In the genomic region with DNA sequence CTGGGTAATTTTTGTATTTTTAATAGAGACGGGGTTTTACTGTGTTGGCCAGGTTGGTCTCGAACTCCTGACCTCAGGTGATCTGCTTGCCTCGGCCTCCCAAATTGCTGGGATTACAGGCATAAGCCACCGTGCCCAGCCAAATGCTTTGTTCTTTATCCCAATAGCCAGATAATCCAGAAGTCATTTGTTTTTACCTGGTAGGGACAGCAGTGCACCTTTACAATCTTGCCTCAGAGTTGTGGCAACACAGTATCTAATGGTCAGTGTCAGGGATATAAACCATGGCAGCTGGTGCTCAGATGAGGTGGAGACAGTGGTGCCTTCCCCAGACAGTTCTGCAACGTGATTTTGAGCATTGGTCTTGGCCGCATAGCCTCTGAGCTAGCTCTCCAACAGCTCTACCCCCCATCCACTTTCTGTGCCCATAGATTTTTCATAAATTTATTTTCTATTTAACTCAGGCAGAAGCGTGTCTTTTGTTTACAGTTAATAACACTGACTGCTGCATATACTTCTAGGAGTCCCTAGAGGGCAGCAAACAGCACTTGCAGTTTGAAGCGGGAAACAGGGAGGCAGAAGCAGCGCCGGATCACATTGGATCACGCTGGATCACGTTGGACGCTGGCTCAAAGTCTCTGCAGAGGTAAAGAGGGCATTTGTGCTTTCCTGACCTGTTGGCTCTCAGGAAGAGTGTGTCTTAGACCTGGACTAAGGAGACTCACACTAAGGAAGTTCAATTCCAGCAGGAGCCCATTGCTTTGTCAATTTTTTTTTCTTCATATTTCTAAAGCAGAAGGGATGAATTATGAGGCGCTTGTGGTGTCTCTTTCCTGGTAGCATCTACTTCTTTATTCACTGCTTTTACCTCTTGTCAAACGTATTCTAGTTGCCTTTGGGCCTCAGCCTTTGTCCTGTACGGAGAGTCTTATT, we compare ENCODE assay signal across 1 cellular context.
TF ChIP-seq lines count a peak whose summit lies in the region.

No MANE protein-coding gene starts in this region.

TF ChIP-seq in K562, 482 proteins besides CTCF, POLR2A, EP300 and RAD21 (continued from another document and continues in another):
- TF ChIP-seq, protein P1, sequence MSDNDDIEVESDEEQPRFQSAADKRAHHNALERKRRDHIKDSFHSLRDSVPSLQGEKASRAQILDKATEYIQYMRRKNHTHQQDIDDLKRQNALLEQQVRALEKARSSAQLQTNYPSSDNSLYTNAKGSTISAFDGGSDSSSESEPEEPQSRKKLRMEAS (CRISPR knock-in tag; IDR thresholded peaks at IDR 0.05), result peak; percentile 70
- TF ChIP-seq XRCC3 (IDR thresholded peaks at IDR 0.05) (no peak), MXI1 (IDR thresholded peaks at IDR 0.05; ENCODE audit: low read depth, low read length) (no peak), FOXK2 (conservative IDR thresholded peaks at IDR 0.05 in 1 of 2, IDR thresholded peaks at IDR 0.05 in 1 of 2; ENCODE audit: low read depth in 2 of 2) (0 out of 4 replicates have a peak, but pooled peaks of 1 of the 2 experiments have one; percentile 25), ZNF174 (CRISPR knock-in tag; IDR thresholded peaks at IDR 0.05) (no peak), FIP1L1 (IDR thresholded peaks at IDR 0.05; ENCODE audit: low read depth, low read length, poor library complexity, severe bottlenecking) (no peak), ZBTB1 (CRISPR knock-in tag; IDR thresholded peaks at IDR 0.05; ENCODE audit: borderline replicate concordance, low read depth) (no peak), KDM5B (IDR thresholded peaks at IDR 0.05; ENCODE audit: insufficient replicate concordance, low read depth, low read length) (no peak), HDAC6 (IDR thresholded peaks at IDR 0.05; ENCODE audit: low read depth, low read length) (no peak), COPS2 (conservative IDR thresholded peaks at IDR 0.05) (no peak), MTA1 (IDR thresholded peaks at IDR 0.05; ENCODE audit: borderline replicate concordance) (no peak), ZNF57 (CRISPR knock-in tag; IDR thresholded peaks at IDR 0.05) (no peak), NFIC (IDR thresholded peaks at IDR 0.05) (no peak), STAG1 (CRISPR knock-in tag; IDR thresholded peaks at IDR 0.05; ENCODE audit: borderline replicate concordance) (peak; percentile 38; the same call in 1 of the 2 replicates), TAF1 (IDR thresholded peaks at IDR 0.05; ENCODE audit: control insufficient read depth, extremely low read depth, insufficient read depth, low read length, severe bottlenecking) (no peak), CHD2 (IDR thresholded peaks at IDR 0.05; ENCODE audit: low read depth, low read length) (peak; percentile 62), NFXL1 (CRISPR knock-in tag; IDR thresholded peaks at IDR 0.05) (no peak), RB1 (IDR thresholded peaks at IDR 0.05; ENCODE audit: low read depth) (peak; percentile 77; the same call in 1 of the 2 replicates), MAFK (IDR thresholded peaks at IDR 0.05; ENCODE audit: low read length) (no peak), SMC3 (conservative IDR thresholded peaks at IDR 0.05; ENCODE audit: insufficient read depth, low read depth, low read length) (0 out of 2 replicates have a peak, but pooled peaks have one; percentile 37), MYBL2 (IDR thresholded peaks at IDR 0.05; ENCODE audit: low read depth) (no peak), MYBL2 (CRISPR knock-in tag; IDR thresholded peaks at IDR 0.05; ENCODE audit: borderline replicate concordance) (no peak), ZNF408 (CRISPR knock-in tag; IDR thresholded peaks at IDR 0.05; ENCODE audit: low read depth) (no peak), BRD9 (IDR thresholded peaks at IDR 0.05; ENCODE audit: low read depth, partially characterized antibody) (peak; percentile 90), RBM22 (IDR thresholded peaks at IDR 0.05; ENCODE audit: low read depth, low read length, poor library complexity, severe bottlenecking) (no peak), NR2C2 (CRISPR knock-in tag; IDR thresholded peaks at IDR 0.05) (no peak), NR2C2 (tag; IDR thresholded peaks at IDR 0.05) (no peak), PTRF (tag; IDR thresholded peaks at IDR 0.05) (no peak), OTX1 (CRISPR knock-in tag; IDR thresholded peaks at IDR 0.05) (no peak), NRF1 (conservative IDR thresholded peaks at IDR 0.05 in 1 of 2, IDR thresholded peaks at IDR 0.05 in 1 of 2) (0 out of 4 replicates have a peak, but pooled peaks of 1 of the 2 experiments have one; percentile 13), SLC30A9 (CRISPR knock-in tag; IDR thresholded peaks at IDR 0.05) (no peak), L3MBTL2 (IDR thresholded peaks at IDR 0.05) (peak; percentile 89)
- TF ChIP-seq, protein P2, sequence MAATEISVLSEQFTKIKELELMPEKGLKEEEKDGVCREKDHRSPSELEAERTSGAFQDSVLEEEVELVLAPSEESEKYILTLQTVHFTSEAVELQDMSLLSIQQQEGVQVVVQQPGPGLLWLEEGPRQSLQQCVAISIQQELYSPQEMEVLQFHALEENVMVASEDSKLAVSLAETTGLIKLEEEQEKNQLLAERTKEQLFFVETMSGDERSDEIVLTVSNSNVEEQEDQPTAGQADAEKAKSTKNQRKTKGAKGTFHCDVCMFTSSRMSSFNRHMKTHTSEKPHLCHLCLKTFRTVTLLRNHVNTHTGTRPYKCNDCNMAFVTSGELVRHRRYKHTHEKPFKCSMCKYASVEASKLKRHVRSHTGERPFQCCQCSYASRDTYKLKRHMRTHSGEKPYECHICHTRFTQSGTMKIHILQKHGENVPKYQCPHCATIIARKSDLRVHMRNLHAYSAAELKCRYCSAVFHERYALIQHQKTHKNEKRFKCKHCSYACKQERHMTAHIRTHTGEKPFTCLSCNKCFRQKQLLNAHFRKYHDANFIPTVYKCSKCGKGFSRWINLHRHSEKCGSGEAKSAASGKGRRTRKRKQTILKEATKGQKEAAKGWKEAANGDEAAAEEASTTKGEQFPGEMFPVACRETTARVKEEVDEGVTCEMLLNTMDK (IDR thresholded peaks at IDR 0.05; ENCODE audit: borderline replicate concordance, insufficient read depth, low read depth, low read length, poor library complexity, severe bottlenecking), result peak; percentile 9
- TF ChIP-seq, protein P3, sequence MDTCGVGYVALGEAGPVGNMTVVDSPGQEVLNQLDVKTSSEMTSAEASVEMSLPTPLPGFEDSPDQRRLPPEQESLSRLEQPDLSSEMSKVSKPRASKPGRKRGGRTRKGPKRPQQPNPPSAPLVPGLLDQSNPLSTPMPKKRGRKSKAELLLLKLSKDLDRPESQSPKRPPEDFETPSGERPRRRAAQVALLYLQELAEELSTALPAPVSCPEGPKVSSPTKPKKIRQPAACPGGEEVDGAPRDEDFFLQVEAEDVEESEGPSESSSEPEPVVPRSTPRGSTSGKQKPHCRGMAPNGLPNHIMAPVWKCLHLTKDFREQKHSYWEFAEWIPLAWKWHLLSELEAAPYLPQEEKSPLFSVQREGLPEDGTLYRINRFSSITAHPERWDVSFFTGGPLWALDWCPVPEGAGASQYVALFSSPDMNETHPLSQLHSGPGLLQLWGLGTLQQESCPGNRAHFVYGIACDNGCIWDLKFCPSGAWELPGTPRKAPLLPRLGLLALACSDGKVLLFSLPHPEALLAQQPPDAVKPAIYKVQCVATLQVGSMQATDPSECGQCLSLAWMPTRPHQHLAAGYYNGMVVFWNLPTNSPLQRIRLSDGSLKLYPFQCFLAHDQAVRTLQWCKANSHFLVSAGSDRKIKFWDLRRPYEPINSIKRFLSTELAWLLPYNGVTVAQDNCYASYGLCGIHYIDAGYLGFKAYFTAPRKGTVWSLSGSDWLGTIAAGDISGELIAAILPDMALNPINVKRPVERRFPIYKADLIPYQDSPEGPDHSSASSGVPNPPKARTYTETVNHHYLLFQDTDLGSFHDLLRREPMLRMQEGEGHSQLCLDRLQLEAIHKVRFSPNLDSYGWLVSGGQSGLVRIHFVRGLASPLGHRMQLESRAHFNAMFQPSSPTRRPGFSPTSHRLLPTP (IDR thresholded peaks at IDR 0.05; ENCODE audit: borderline replicate concordance, extremely low read depth, insufficient read length), result no peak
- TF ChIP-seq, protein P4, sequence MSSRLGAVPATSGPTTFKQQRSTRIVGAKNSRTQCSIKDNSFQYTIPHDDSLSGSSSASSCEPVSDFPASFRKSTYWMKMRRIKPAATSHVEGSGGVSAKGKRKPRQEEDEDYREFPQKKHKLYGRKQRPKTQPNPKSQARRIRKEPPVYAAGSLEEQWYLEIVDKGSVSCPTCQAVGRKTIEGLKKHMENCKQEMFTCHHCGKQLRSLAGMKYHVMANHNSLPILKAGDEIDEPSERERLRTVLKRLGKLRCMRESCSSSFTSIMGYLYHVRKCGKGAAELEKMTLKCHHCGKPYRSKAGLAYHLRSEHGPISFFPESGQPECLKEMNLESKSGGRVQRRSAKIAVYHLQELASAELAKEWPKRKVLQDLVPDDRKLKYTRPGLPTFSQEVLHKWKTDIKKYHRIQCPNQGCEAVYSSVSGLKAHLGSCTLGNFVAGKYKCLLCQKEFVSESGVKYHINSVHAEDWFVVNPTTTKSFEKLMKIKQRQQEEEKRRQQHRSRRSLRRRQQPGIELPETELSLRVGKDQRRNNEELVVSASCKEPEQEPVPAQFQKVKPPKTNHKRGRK (tag; IDR thresholded peaks at IDR 0.05), result no peak
- TF ChIP-seq, protein P5, sequence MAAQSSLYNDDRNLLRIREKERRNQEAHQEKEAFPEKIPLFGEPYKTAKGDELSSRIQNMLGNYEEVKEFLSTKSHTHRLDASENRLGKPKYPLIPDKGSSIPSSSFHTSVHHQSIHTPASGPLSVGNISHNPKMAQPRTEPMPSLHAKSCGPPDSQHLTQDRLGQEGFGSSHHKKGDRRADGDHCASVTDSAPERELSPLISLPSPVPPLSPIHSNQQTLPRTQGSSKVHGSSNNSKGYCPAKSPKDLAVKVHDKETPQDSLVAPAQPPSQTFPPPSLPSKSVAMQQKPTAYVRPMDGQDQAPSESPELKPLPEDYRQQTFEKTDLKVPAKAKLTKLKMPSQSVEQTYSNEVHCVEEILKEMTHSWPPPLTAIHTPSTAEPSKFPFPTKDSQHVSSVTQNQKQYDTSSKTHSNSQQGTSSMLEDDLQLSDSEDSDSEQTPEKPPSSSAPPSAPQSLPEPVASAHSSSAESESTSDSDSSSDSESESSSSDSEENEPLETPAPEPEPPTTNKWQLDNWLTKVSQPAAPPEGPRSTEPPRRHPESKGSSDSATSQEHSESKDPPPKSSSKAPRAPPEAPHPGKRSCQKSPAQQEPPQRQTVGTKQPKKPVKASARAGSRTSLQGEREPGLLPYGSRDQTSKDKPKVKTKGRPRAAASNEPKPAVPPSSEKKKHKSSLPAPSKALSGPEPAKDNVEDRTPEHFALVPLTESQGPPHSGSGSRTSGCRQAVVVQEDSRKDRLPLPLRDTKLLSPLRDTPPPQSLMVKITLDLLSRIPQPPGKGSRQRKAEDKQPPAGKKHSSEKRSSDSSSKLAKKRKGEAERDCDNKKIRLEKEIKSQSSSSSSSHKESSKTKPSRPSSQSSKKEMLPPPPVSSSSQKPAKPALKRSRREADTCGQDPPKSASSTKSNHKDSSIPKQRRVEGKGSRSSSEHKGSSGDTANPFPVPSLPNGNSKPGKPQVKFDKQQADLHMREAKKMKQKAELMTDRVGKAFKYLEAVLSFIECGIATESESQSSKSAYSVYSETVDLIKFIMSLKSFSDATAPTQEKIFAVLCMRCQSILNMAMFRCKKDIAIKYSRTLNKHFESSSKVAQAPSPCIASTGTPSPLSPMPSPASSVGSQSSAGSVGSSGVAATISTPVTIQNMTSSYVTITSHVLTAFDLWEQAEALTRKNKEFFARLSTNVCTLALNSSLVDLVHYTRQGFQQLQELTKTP (IDR thresholded peaks at IDR 0.05; ENCODE audit: low read depth in 1 of 2, partially characterized antibody in 2 of 2), result no peak
- TF ChIP-seq, protein P6, sequence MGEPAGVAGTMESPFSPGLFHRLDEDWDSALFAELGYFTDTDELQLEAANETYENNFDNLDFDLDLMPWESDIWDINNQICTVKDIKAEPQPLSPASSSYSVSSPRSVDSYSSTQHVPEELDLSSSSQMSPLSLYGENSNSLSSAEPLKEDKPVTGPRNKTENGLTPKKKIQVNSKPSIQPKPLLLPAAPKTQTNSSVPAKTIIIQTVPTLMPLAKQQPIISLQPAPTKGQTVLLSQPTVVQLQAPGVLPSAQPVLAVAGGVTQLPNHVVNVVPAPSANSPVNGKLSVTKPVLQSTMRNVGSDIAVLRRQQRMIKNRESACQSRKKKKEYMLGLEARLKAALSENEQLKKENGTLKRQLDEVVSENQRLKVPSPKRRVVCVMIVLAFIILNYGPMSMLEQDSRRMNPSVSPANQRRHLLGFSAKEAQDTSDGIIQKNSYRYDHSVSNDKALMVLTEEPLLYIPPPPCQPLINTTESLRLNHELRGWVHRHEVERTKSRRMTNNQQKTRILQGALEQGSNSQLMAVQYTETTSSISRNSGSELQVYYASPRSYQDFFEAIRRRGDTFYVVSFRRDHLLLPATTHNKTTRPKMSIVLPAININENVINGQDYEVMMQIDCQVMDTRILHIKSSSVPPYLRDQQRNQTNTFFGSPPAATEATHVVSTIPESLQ (CRISPR knock-in tag; IDR thresholded peaks at IDR 0.05), result no peak
- TF ChIP-seq, protein P7, sequence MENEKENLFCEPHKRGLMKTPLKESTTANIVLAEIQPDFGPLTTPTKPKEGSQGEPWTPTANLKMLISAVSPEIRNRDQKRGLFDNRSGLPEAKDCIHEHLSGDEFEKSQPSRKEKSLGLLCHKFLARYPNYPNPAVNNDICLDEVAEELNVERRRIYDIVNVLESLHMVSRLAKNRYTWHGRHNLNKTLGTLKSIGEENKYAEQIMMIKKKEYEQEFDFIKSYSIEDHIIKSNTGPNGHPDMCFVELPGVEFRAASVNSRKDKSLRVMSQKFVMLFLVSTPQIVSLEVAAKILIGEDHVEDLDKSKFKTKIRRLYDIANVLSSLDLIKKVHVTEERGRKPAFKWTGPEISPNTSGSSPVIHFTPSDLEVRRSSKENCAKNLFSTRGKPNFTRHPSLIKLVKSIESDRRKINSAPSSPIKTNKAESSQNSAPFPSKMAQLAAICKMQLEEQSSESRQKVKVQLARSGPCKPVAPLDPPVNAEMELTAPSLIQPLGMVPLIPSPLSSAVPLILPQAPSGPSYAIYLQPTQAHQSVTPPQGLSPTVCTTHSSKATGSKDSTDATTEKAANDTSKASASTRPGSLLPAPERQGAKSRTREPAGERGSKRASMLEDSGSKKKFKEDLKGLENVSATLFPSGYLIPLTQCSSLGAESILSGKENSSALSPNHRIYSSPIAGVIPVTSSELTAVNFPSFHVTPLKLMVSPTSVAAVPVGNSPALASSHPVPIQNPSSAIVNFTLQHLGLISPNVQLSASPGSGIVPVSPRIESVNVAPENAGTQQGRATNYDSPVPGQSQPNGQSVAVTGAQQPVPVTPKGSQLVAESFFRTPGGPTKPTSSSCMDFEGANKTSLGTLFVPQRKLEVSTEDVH (IDR thresholded peaks at IDR 0.05; ENCODE audit: low read depth, partially characterized antibody), result no peak
- TF ChIP-seq, protein P8, sequence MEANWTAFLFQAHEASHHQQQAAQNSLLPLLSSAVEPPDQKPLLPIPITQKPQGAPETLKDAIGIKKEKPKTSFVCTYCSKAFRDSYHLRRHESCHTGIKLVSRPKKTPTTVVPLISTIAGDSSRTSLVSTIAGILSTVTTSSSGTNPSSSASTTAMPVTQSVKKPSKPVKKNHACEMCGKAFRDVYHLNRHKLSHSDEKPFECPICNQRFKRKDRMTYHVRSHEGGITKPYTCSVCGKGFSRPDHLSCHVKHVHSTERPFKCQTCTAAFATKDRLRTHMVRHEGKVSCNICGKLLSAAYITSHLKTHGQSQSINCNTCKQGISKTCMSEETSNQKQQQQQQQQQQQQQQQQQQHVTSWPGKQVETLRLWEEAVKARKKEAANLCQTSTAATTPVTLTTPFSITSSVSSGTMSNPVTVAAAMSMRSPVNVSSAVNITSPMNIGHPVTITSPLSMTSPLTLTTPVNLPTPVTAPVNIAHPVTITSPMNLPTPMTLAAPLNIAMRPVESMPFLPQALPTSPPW (CRISPR knock-in tag; IDR thresholded peaks at IDR 0.05), result no peak
